Comparison of ENCODE assay signal across 12 cellular contexts in the genomic region with DNA sequence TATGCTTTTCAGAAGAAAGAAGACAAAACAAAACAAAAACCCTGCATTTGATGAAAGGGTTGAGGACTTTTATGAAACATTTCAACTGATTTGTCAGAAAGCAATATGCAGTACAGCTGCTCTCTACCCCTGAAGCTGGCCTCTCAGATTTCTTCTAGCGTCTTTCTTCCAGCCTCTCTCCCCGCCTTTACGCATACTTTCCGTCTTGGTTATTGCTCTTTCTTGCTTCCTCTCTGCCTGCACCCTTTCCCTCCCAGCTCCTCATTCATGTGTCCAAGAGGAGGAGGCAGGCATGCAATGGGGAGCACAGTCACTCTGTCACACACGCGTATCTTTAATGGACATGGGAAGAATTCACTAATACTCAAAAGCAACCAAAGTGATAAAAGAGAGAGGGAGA.
DNase-seq lines count a peak whose midpoint lies in the region; ATAC-seq and TF ChIP-seq lines count a peak whose summit lies in the region.
"Had no signal": no experiment of that assay in that cellular context is flagged by ENCODE, and none has a peak within 500 bp of the region (broad histone marks: within the 10 kb centered on the region; RNA-seq: fewer than 3 reads in every experiment).

No MANE protein-coding gene starts in this region.

- no peaks in the 10 kb centered on the region for H3K36me3 ChIP-seq in ACC112 (ENCODE audit: insufficient read depth, low read length)
- no peaks in the 10 kb centered on the region for H3K36me3 ChIP-seq in SK-N-MC (ENCODE audit: insufficient read depth, low read length)
- no peaks in the 10 kb centered on the region for H3K36me3 ChIP-seq in heart right ventricle
- H3K36me3 ChIP-seq in prostate gland: no peaks in the 10 kb centered on the region
- H3K36me3 ChIP-seq: BLaER1 had no signal

- intact Hi-C loops in heart right ventricle (cut with DNase I) (loop anchor here in 2 of 10 donors (5.0 kb wide), 2 partner anchors 44 to 74 kb away; no protein-coding TSS in a partner anchor), prostate gland (cut with DNase I) (no loop called here)

- no peak for TF ChIP-seq POLR2A in prostate gland (IDR thresholded peaks at IDR 0.05)

- H3K4me3 ChIP-seq in ACC112 (ENCODE audit: low read depth, low read length) (peak overlapping the region; percentile 31; the same call in 1 of the 2 replicates), SK-N-MC (peak overlapping the region; percentile 54), heart right ventricle (no peak overlapping the region), prostate gland (no peak overlapping the region)
- H3K4me3 ChIP-seq: BLaER1 had no signal

- DNase-seq in SK-N-MC (ENCODE audit: low read depth, low spot score): no peak
- peak in 1 of 2 donors; percentile 42 for DNase-seq in heart right ventricle
- DNase-seq in prostate gland (ENCODE audit: low spot score): no peak
- no peak for DNase-seq in GM13977 (ENCODE audit: low spot score)
- DNase-seq in kidney tubule cell (ENCODE audit: low spot score): no peak
- DNase-seq in dermis blood vessel endothelial cell: no peak
- DNase-seq: activated naive CD4-positive, alpha-beta T cell treated with anti-CD3 and anti-CD28 coated beads, Interleukin-2, amount 10 ng/mL, durations not matched to agents 7 days and 5 days; MV-4-11; natural killer cell had no signal

- H3K9me3 ChIP-seq in SK-N-MC (ENCODE audit: low read depth, low read length) (no peaks in the 10 kb centered on the region), heart right ventricle (peaks cover 0 to 2% (median 0%) of the 10 kb centered on the region in 11 donors), prostate gland (no peaks in the 10 kb centered on the region)
- H3K9me3 ChIP-seq: BLaER1 had no signal

- ATAC-seq in heart right ventricle: peak; percentile 39 to 74 (median 60)
- ATAC-seq in HG02973 (IDR thresholded peaks at IDR 0.05; ENCODE audit: unreplicated experiment): no peak
- ATAC-seq: natural killer cell had no signal

- in situ Hi-C loops in GM13977 (cut with MboI; ENCODE audit: low pct_unique_long_range_greater_than_20kb, low sequenced_read_pairs, unreplicated experiment): no loop called here

- peak overlapping the region; percentile 46; the same call in 1 of the 2 replicates for H3K27ac ChIP-seq in ACC112 (ENCODE audit: low read depth, low read length)
- peak overlapping the region; percentile 85 for H3K27ac ChIP-seq in SK-N-MC
- H3K27ac ChIP-seq in heart right ventricle: peak overlapping the region; percentile 18 to 86 (median 59)
- peak overlapping the region; percentile 49 to 50 for H3K27ac ChIP-seq in prostate gland
- H3K27ac ChIP-seq: BLaER1 had no signal

- H3K9ac ChIP-seq in SK-N-MC (ENCODE audit: insufficient read length): peak overlapping the region; percentile 52
- H3K9ac ChIP-seq: BLaER1 had no signal

- no peaks in the 10 kb centered on the region for H3K79me2 ChIP-seq in ACC112 (ENCODE audit: control insufficient read depth, insufficient read depth, low read length, unreplicated experiment)

- WGBS in heart right ventricle, 2 donors: 34 to 36% methylated on average over 6 of the region's 6 CpGs
- WGBS in prostate gland: 22% methylated on average over 6 of the region's 6 CpGs

- peak overlapping the region; percentile 68 for H2AFZ ChIP-seq in ACC112 (ENCODE audit: low read length, unreplicated experiment)

- peaks cover 57% of the 10 kb centered on the region for H3K4me1 ChIP-seq in ACC112 (ENCODE audit: control insufficient read depth, insufficient read depth, low read length, unreplicated experiment)
- H3K4me1 ChIP-seq in heart right ventricle: peaks cover 5 to 53% (median 18%) of the 10 kb centered on the region in 9 donors
- no peaks in the 10 kb centered on the region for H3K4me1 ChIP-seq in prostate gland (replicated peaks)
- H3K4me1 ChIP-seq: BLaER1 had no signal

- TF ChIP-seq CTCF in heart right ventricle (IDR thresholded peaks at IDR 0.05): no peak
- TF ChIP-seq CTCF in prostate gland (IDR thresholded peaks at IDR 0.05): no peak
- TF ChIP-seq CTCF in GM13977 (IDR thresholded peaks at IDR 0.05; ENCODE audit: extremely low read depth, insufficient read depth, missing control alignments): no peak

- no peaks in the 10 kb centered on the region for H3K27me3 ChIP-seq in ACC112 (ENCODE audit: insufficient read depth, low read length)
- peaks cover 0 to 3% (median 0%) of the 10 kb centered on the region in 7 donors for H3K27me3 ChIP-seq in heart right ventricle
- no peaks in the 10 kb centered on the region for H3K27me3 ChIP-seq in prostate gland (replicated peaks; ENCODE audit: insufficient read depth)
- H3K27me3 ChIP-seq: BLaER1 had no signal

Comparison
In these comparisons a context has a peak if more than half of its experiments do, and no peak if none do; other contexts are left out.
1. H3K4me3 ChIP-seq: peak in ACC112 (single experiment) and SK-N-MC (single experiment); none in heart right ventricle (0 of 10) and prostate gland (0 of 2).
2. Peak in every context shown above with its lines, with median percentiles within 50 percentile points of each other: H3K27ac ChIP-seq.